In the genomic region with DNA sequence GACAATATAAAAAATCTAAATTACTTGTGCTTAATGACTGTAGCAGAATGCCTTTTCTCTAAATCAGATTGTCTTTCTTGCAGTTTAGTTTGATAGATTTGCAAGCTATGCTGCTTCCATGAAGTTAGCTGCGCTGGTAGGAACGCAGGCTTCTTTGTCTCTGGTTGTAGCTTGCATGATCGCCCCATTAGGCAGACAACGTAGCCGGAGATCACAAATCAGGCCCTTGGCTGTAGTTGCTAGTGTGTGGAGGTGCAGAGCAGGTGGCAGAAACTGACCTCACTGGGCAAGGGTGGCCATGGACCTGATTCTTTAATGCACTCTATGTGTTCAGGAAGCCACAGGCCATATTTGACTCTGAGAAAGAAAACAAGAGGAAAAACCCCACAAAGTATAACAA, we compare ENCODE assay signal across 17 cellular contexts. TPM values are rescaled to one million over a fixed set of nuclear protein-coding genes. Genes with fewer than 3 reads are reported as not detected.
DNase-seq lines count a peak whose midpoint lies in the region; ATAC-seq, FAIRE-seq and TF ChIP-seq lines count a peak whose summit lies in the region.
"Had no signal": no experiment of that assay in that cellular context is flagged by ENCODE, and none has a peak within 500 bp of the region (broad histone marks: within the 10 kb centered on the region; RNA-seq: fewer than 3 reads in every experiment).

No MANE protein-coding gene starts in this region.

- H4K91ac ChIP-seq in H1 (replicated peaks; ENCODE audit: insufficient read length, low read length): no peak overlapping the region

- in situ Hi-C loops in G401 (cut with HindIII; ENCODE audit: low sequenced_read_pairs): no loop called here
- in situ Hi-C loops in astrocyte of the cerebellum (cut with HindIII; ENCODE audit: low sequenced_read_pairs): no loop called here

- no peak overlapping the region for H2AFZ ChIP-seq in H1 (ENCODE audit: low read length)

- peaks cover 99% of the 10 kb centered on the region for H3K27me3 Mint-ChIP-seq in neural crest cell (ENCODE audit: low read depth)

- peaks cover 9% of the 10 kb centered on the region; the same call in 1 of the 2 replicates for H3K23me2 ChIP-seq in H1 (ENCODE audit: low read depth, low read length)

- H2BK5ac ChIP-seq in H1 (ENCODE audit: low read depth, low read length): no peak overlapping the region

- POLR2A ChIA-PET in H1 (lab: Charles Lee; ENCODE audit: partially characterized antibody): interaction anchor here (5.8 kb wide), 1 partner anchor 21 kb away, joined by 26 read pairs; no protein-coding TSS in a partner anchor

- 5% methylated on average over 5 of the region's 5 CpGs; no CpG with 5 or more reads in 1 of the 2 experiments for WGBS in H1 (ENCODE audit: extremely low coverage in 1 of 2, insufficient coverage in 1 of 2, insufficient read length in 1 of 2, insufficient replicate concordance in 2 of 2, low coverage in 1 of 2, low lambda C conversion rate in 2 of 2, missing lambda C conversion rate in 1 of 2), 2 experiments
- WGBS in right lobe of liver (ENCODE audit: insufficient coverage, low coverage, low lambda C conversion rate, missing lambda C conversion rate): 27% methylated on average over 5 of the region's 5 CpGs

- H2BK120ac ChIP-seq in H1 (replicated peaks; ENCODE audit: low read depth, low read length): no peak overlapping the region

- H3K27ac Mint-ChIP-seq in neural crest cell (ENCODE audit: unreplicated experiment): no peak overlapping the region
- H3K27ac Mint-ChIP-seq: CD4-positive, CD25-positive, alpha-beta regulatory T cell had no signal

- H3K27me3 ChIP-seq in H1 (replicated peaks in 1 of 4; ENCODE audit: control insufficient read depth in 3 of 4, extremely low read depth in 1 of 4, insufficient read depth in 3 of 4, low read length in 3 of 4): peaks cover 68 to 98% (median 88%) of the 10 kb centered on the region in 4 experiments
- H3K27me3 ChIP-seq in right lobe of liver: peaks cover 4 to 23% of the 10 kb centered on the region in 2 donors

- H3K9ac ChIP-seq in H1 (replicated peaks in 1 of 4; ENCODE audit: extremely low read depth in 1 of 4, low read depth in 3 of 4, low read length in 3 of 4): no peak overlapping the region

- no peak overlapping the region for H3K14ac ChIP-seq in H1 (ENCODE audit: insufficient read length)

- TF ChIP-seq CTCF in astrocyte of the cerebellum (IDR thresholded peaks at IDR 0.05; ENCODE audit: low read depth, low read length, missing control alignments): no peak
- no peak for TF ChIP-seq CTCF in H1 (IDR thresholded peaks at IDR 0.05; ENCODE audit: control extremely low read depth in 1 of 3, insufficient read depth in 1 of 3, low read depth in 1 of 3, low read length in 3 of 3)
- no peak for TF ChIP-seq CTCF in neural crest cell (conservative IDR thresholded peaks at IDR 0.05)
- no peak for TF ChIP-seq CTCF in foreskin fibroblast (IDR thresholded peaks at IDR 0.05; ENCODE audit: low read depth, low read length)
- no peak for TF ChIP-seq CTCF in right lobe of liver (IDR thresholded peaks at IDR 0.05)

- H3K23ac ChIP-seq in H1 (ENCODE audit: insufficient read length): no peak overlapping the region

- H3K9me3 ChIP-seq in H1 (ENCODE audit: insufficient read depth in 2 of 2, low read depth in 1 of 2, low read length in 1 of 2) (no peaks in the 10 kb centered on the region; a peak in 1 of 4 replicates), right lobe of liver (no peaks in the 10 kb centered on the region)

- no peak for ATAC-seq in right lobe of liver

- TF ChIP-seq POLR2A in H1 (IDR thresholded peaks at IDR 0.05; ENCODE audit: control extremely low read depth in 1 of 2, low read depth in 2 of 2, low read length in 2 of 2) (no peak), right lobe of liver (IDR thresholded peaks at IDR 0.05) (no peak)

- no peak overlapping the region for H3K4me2 ChIP-seq in H1 (ENCODE audit: insufficient read depth in 1 of 2, low read depth in 2 of 2, low read length in 2 of 2)

- H3K79me2 ChIP-seq in H1 (ENCODE audit: control insufficient read depth in 1 of 2, insufficient read depth in 2 of 2, low read length in 2 of 2): no peaks in the 10 kb centered on the region

- no peaks in the 10 kb centered on the region for H3K9me3 Mint-ChIP-seq in neural crest cell

- no peak overlapping the region for H3K56ac ChIP-seq in H1 (replicated peaks; ENCODE audit: insufficient read length, low read depth, low read length)

- peaks cover 9 to 26% (median 20%) of the 10 kb centered on the region in 4 experiments for H3K4me1 ChIP-seq in H1 (replicated peaks in 1 of 4; ENCODE audit: control insufficient read depth in 3 of 4, insufficient read depth in 4 of 4, low read length in 3 of 4)
- peaks cover 0 to 19% (median 3%) of the 10 kb centered on the region in 4 donors for H3K4me1 ChIP-seq in right lobe of liver

- CTCF ChIA-PET in H1 (lab: Charles Lee; ENCODE audit: partially characterized antibody): interaction anchor here (1.3 to 17.2 kb wide), 5 partner anchors 22 to 60 kb away, joined by 3 to 485 read pairs (median 7); partner anchors contain the start of gene ZIC4

- no peak overlapping the region for H3K18ac ChIP-seq in H1 (ENCODE audit: extremely low read depth, low read length)

- H3K36me3 ChIP-seq in H1 (ENCODE audit: control insufficient read depth in 2 of 4, insufficient read depth in 4 of 4, low read length in 3 of 4) (peaks cover 0 to 3% (median 0%) of the 10 kb centered on the region in 4 experiments; a peak in 1 of 8 replicates), right lobe of liver (no peaks in the 10 kb centered on the region)

- H3K4me3 Mint-ChIP-seq in neural crest cell: peak overlapping the region; percentile 61

- TF ChIP-seq EP300 in H1 (IDR thresholded peaks at IDR 0.05; ENCODE audit: borderline replicate concordance in 1 of 2, low read depth in 2 of 2, low read length in 2 of 2): no peak

- H3K36me3 Mint-ChIP-seq in neural crest cell (ENCODE audit: low read depth): peaks cover 18% of the 10 kb centered on the region
- H3K36me3 Mint-ChIP-seq: CD4-positive, CD25-positive, alpha-beta regulatory T cell had no signal

- intact Hi-C loops in right lobe of liver (cut with DNase I): no loop called here

- no peaks in the 10 kb centered on the region for H3K79me1 ChIP-seq in H1 (ENCODE audit: low read depth, low read length)

- peaks cover 14 to 19% of the 10 kb centered on the region in 2 experiments for H4K20me1 ChIP-seq in H1 (replicated peaks in 1 of 2; ENCODE audit: control insufficient read depth in 1 of 2, insufficient read depth in 2 of 2, low read length in 2 of 2)

- no peak for TF ChIP-seq RAD21 in H1 (IDR thresholded peaks at IDR 0.05 in 1 of 2, conservative IDR thresholded peaks at IDR 0.05 in 1 of 2; ENCODE audit: low read depth in 2 of 2, low read length in 2 of 2)

- H2BK15ac ChIP-seq in H1 (ENCODE audit: low read length): 0 out of 2 replicates have a peak overlapping the region, but pooled peaks have one; percentile 51

- H3K4me3 ChIP-seq in astrocyte of the cerebellum (ENCODE audit: low read depth, low read length) (peak overlapping the region; percentile 96), H1 (ENCODE audit: extremely low read depth in 1 of 4, insufficient read depth in 2 of 4, low read depth in 3 of 4, low read length in 4 of 4) (no peak overlapping the region), foreskin fibroblast (ENCODE audit: low read depth in 1 of 2, low read length in 2 of 2) (no peak overlapping the region), right lobe of liver (no peak overlapping the region)

- no peak overlapping the region for H3K4ac ChIP-seq in H1 (replicated peaks; ENCODE audit: insufficient read length, low read depth, low read length)

- H4K5ac ChIP-seq in H1 (ENCODE audit: insufficient read length, low read depth, low read length): no peak overlapping the region

- no peak overlapping the region for H2AK5ac ChIP-seq in H1 (ENCODE audit: low read depth, low read length)

- no peak overlapping the region for H2BK20ac ChIP-seq in H1 (ENCODE audit: low read length)

- H2BK12ac ChIP-seq in H1 (ENCODE audit: low read depth, low read length): no peak overlapping the region

- DNase-seq in G401 (ENCODE audit: low spot score) (peak; percentile 90), astrocyte of the cerebellum (ENCODE audit: low read depth) (no peak), H1 (ENCODE audit: low read depth in 1 of 2, low spot score in 2 of 2) (peak in 1 of 2 experiments; percentile 49), neural crest cell (ENCODE audit: low read depth, low spot score) (no peak), NCI-H2081 treated with DMSO at 0.1 percent for 48 hours (lab: John Stamatoyannopoulos, UW) (no peak), foreskin fibroblast (no peak), NCI-H1930 (lab: John Stamatoyannopoulos, UW) (no peak), right lobe of liver (no peak)
- DNase-seq: CD4-positive, CD25-positive, alpha-beta regulatory T cell; DMS79; GDM1; GOT3; NCI-H187 treated with DMSO at 0.1 percent for 48 hours; NCI-H2171 treated with DMSO at 0.1 percent for 48 hours; NCI-H510A treated with DMSO at 0.1 percent for 48 hours; SIG-M5 had no signal

- no peak overlapping the region for H3K27ac ChIP-seq in H1 (ENCODE audit: low read depth, low read length)
- no peak overlapping the region for H3K27ac ChIP-seq in right lobe of liver

- FAIRE-seq in H1 (lab: Jason Lieb, UNC): no peak
- FAIRE-seq: RCC 7860 had no signal

- H4K8ac ChIP-seq in H1 (ENCODE audit: extremely low read depth, insufficient read depth, low read length): no peak overlapping the region

- H3K4me1 Mint-ChIP-seq in neural crest cell: peaks cover 44% of the 10 kb centered on the region

RNA-seq across cellular contexts. Expression of gene ZIC1, which starts 6.2 kb away (rescaled TPM):
- total RNA-seq in G401 (2014; rRNA removed; shearing (Covaris generic)): not detected in 2 replicates
- total RNA-seq in H1 (2021; fragmentation: NEBNext Ultra II Directional; extraction: Animal tissue kit (Norgen Biotek cat#: 25700)): 1.5 and 2.2 TPM in 2 replicates
- polyA plus RNA-seq in H1 (2011; rRNA removed): 0.80 and 3.6 TPM in 2 replicates
- 1.7 TPM for polyA plus RNA-seq in H1 (2011; cell fraction: cytosol; rRNA removed)
- 2.7 TPM for polyA plus RNA-seq in H1 (2011; cell fraction: nucleus; rRNA removed)
- 0.27 to 0.77 TPM (median 0.60 TPM) in 4 replicates for polyA plus RNA-seq in H1 (2012, experiment 1 of 2)
- 0.08 TPM for polyA plus RNA-seq in H1 (2012, experiment 2 of 2)
- 1.4 TPM for polyA plus RNA-seq in H1 (2013, experiment 1 of 2)
- polyA plus RNA-seq in H1 (2013, experiment 2 of 2): 0.75 TPM
- 0.07 and 0.47 TPM in 2 replicates for polyA minus RNA-seq in H1 (2011; rRNA and poly(A)+ RNA removed)
- 1.6 TPM for polyA minus RNA-seq in H1 (2011; cell fraction: cytosol; rRNA and poly(A)+ RNA removed)
- polyA minus RNA-seq in H1 (2011; cell fraction: nucleus; rRNA and poly(A)+ RNA removed): 2.4 TPM
- total RNA-seq in neural crest cell: 54.3 and 64.5 TPM in 2 replicates
- 10 to 100 TPM in 3 of 6 experiments, 1 to 10 TPM in 3; 1.1 to 14.6 (median 9.6) TPM for total RNA-seq in right lobe of liver
- total RNA-seq: CD4-positive, CD25-positive, alpha-beta regulatory T cell had no signal
- polyA plus RNA-seq: CD4-positive, CD25-positive, alpha-beta regulatory T cell had no signal

RNA-seq across cellular contexts. Expression of gene ZIC4, which starts 9.0 kb away (rescaled TPM):
- total RNA-seq in G401 (2014; rRNA removed; shearing (Covaris generic)): not detected in 2 replicates
- total RNA-seq in H1 (2021; fragmentation: NEBNext Ultra II Directional; extraction: Animal tissue kit (Norgen Biotek cat#: 25700)): 0.13 TPM in 1 of 2 replicates, not detected in the other
- polyA plus RNA-seq in H1 (2011; rRNA removed): 0.03 and 0.31 TPM in 2 replicates
- 0.08 TPM for polyA plus RNA-seq in H1 (2011; cell fraction: cytosol; rRNA removed)
- 0.27 TPM for polyA plus RNA-seq in H1 (2011; cell fraction: nucleus; rRNA removed)
- 0.27 TPM in 1 of 4 replicates, not detected in the others for polyA plus RNA-seq in H1 (2012, experiment 1 of 2)
- 0.08 TPM for polyA plus RNA-seq in H1 (2012, experiment 2 of 2)
- 0.06 TPM for polyA plus RNA-seq in H1 (2013, experiment 1 of 2)
- 0.06 TPM for polyA plus RNA-seq in H1 (2013, experiment 2 of 2)
- polyA minus RNA-seq in H1 (2011; rRNA and poly(A)+ RNA removed): not detected in 2 replicates
- not detected for polyA minus RNA-seq in H1 (2011; cell fraction: cytosol; rRNA and poly(A)+ RNA removed)
- 0.60 TPM for polyA minus RNA-seq in H1 (2011; cell fraction: nucleus; rRNA and poly(A)+ RNA removed)
- total RNA-seq in neural crest cell: 4.5 and 6.1 TPM in 2 replicates
- under 1 TPM in 3 of 6 experiments, not detected in 3; 0.04 to 0.28 (median 0.12) TPM for total RNA-seq in right lobe of liver
- total RNA-seq: CD4-positive, CD25-positive, alpha-beta regulatory T cell had no signal
- polyA plus RNA-seq: CD4-positive, CD25-positive, alpha-beta regulatory T cell had no signal
